ENCODE assay signal across 9 cellular contexts in genomic region chr1:175373786-175374623, GRCh38.
A peak's percentile ranks its signal among the peaks of the same experiment; 100 is the strongest.
DNase-seq lines count a peak whose midpoint lies in the region; ATAC-seq and TF ChIP-seq lines count a peak whose summit lies in the region.
"Had no signal": no experiment of that assay in that cellular context is flagged by ENCODE, and none has a peak within 500 bp of the region (broad histone marks: within the 10 kb centered on the region; RNA-seq: fewer than 3 reads in every experiment).

No MANE protein-coding gene starts in this region.

- H3K4me3 ChIP-seq in foreskin fibroblast (ENCODE audit: low read depth in 1 of 2, low read length in 2 of 2) = no peak overlapping the region

- no peak overlapping the region for H3K27ac Mint-ChIP-seq in activated CD4-positive, alpha-beta T cell treated with anti-CD3 and anti-CD28 coated beads, Interleukin-2, amount 10 ng/mL, durations not matched to agents 7 days and 5 days
- H3K27ac Mint-ChIP-seq in progenitor cell of endocrine pancreas = no peak overlapping the region
- H3K27ac Mint-ChIP-seq: activated naive CD8-positive, alpha-beta T cell had no signal

- no peak overlapping the region for H3K4me3 Mint-ChIP-seq in activated CD4-positive, alpha-beta T cell treated with anti-CD3 and anti-CD28 coated beads, Interleukin-2, amount 10 ng/mL, durations not matched to agents 7 days and 5 days
- no peak overlapping the region for H3K4me3 Mint-ChIP-seq in progenitor cell of endocrine pancreas (ENCODE audit: low read depth)
- H3K4me3 Mint-ChIP-seq: activated naive CD8-positive, alpha-beta T cell had no signal

- H3K36me3 Mint-ChIP-seq in activated CD4-positive, alpha-beta T cell treated with anti-CD3 and anti-CD28 coated beads, Interleukin-2, amount 10 ng/mL, durations not matched to agents 7 days and 5 days (ENCODE audit: low read depth) = no peaks in the 10 kb centered on the region
- no peaks in the 10 kb centered on the region for H3K36me3 Mint-ChIP-seq in progenitor cell of endocrine pancreas (ENCODE audit: insufficient read depth)
- H3K36me3 Mint-ChIP-seq: activated naive CD8-positive, alpha-beta T cell had no signal

- peak; percentile 48 for ATAC-seq in HG02623 (IDR thresholded peaks at IDR 0.05; ENCODE audit: unreplicated experiment)

- CTCF ChIA-PET in activated CD4-positive, alpha-beta T cell treated with anti-CD3 and anti-CD28 coated beads, Interleukin-2, amount 10 ng/mL, durations not matched to agents 7 days and 5 days (lab: Charles Lee) = interaction anchor here (0.6 kb wide), 1 partner anchor 499 kb away, joined by 3 read pairs; no protein-coding TSS in a partner anchor

- TF ChIP-seq CTCF in foreskin fibroblast (IDR thresholded peaks at IDR 0.05; ENCODE audit: low read depth, low read length) = peak; percentile 59
- peak; percentile 90 for TF ChIP-seq CTCF in progenitor cell of endocrine pancreas (IDR thresholded peaks at IDR 0.05; ENCODE audit: unreplicated experiment)

- POLR2A ChIA-PET in activated CD4-positive, alpha-beta T cell treated with anti-CD3 and anti-CD28 coated beads, Interleukin-2, amount 10 ng/mL, durations not matched to agents 7 days and 5 days (lab: Charles Lee) = no interaction called here

- peak; percentile 8 for DNase-seq in activated CD4-positive, alpha-beta T cell treated with anti-CD3 and anti-CD28 coated beads, Interleukin-2, amount 10 ng/mL, durations not matched to agents 7 days and 5 days
- no peak for DNase-seq in activated CD4-positive, alpha-beta T cell treated with anti-CD3 and anti-CD28 coated beads, Interleukin-2, amount 50 U/mL, for 1 hour
- DNase-seq in SKM-1 treated with dmso at 0.1 percent for 144 hours (lab: John Stamatoyannopoulos, UW; ENCODE audit: unreplicated experiment) = peak; percentile 13
- DNase-seq in foreskin fibroblast = no peak
- peak; percentile 46 for DNase-seq in progenitor cell of endocrine pancreas (ENCODE audit: low spot score, unreplicated experiment)
- DNase-seq in T1000 (lab: John Stamatoyannopoulos, UW) = no peak
- DNase-seq in glomerular visceral epithelial cell (ENCODE audit: extremely low spot score) = no peak

- peaks cover 3% of the 10 kb centered on the region for H3K27me3 Mint-ChIP-seq in activated CD4-positive, alpha-beta T cell treated with anti-CD3 and anti-CD28 coated beads, Interleukin-2, amount 10 ng/mL, durations not matched to agents 7 days and 5 days
- peaks cover 14% of the 10 kb centered on the region for H3K27me3 Mint-ChIP-seq in progenitor cell of endocrine pancreas

- H3K9me3 Mint-ChIP-seq in activated CD4-positive, alpha-beta T cell treated with anti-CD3 and anti-CD28 coated beads, Interleukin-2, amount 10 ng/mL, durations not matched to agents 7 days and 5 days = no peaks in the 10 kb centered on the region
- no peaks in the 10 kb centered on the region for H3K9me3 Mint-ChIP-seq in progenitor cell of endocrine pancreas (ENCODE audit: low read depth)

- no peaks in the 10 kb centered on the region for H3K4me1 Mint-ChIP-seq in activated CD4-positive, alpha-beta T cell treated with anti-CD3 and anti-CD28 coated beads, Interleukin-2, amount 10 ng/mL, durations not matched to agents 7 days and 5 days
- no peaks in the 10 kb centered on the region for H3K4me1 Mint-ChIP-seq in progenitor cell of endocrine pancreas (ENCODE audit: low read depth)

Comparison
In these comparisons a context has a peak if more than half of its experiments do, and no peak if none do; other contexts are left out.
1. DNase-seq: peak in activated CD4-positive, alpha-beta T cell treated with anti-CD3 and anti-CD28 coated beads, Interleukin-2, amount 10 ng/mL, durations not matched to agents 7 days and 5 days (single experiment), SKM-1 treated with dmso at 0.1 percent for 144 hours (single experiment) and progenitor cell of endocrine pancreas (single experiment); none in activated CD4-positive, alpha-beta T cell treated with anti-CD3 and anti-CD28 coated beads, Interleukin-2, amount 50 U/mL, for 1 hour (single experiment), foreskin fibroblast (0 of 2), T1000 (single experiment) and glomerular visceral epithelial cell (single experiment).